28 cellular contexts compared by ENCODE assay signal in the genomic region with DNA sequence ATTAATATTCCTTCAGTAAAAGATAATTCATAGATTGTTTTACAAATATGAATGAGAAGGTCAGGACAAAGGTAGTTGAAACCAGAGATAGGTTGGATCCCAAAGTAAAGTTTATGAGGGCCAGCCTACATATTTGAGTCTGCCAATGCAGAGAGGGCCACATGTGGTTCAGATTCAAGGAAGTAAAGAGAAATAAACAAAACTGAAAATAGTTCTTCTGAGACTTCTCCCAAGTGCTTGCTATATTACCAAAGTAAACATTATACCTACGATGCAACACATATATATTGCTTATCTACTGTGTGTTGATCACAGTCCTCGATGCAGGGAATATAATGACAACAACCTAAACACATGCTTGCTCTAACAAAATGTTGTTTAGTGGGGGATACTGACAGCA.
"Had no signal": no experiment of that assay in that cellular context is flagged by ENCODE, and none has a peak within 500 bp of the region (broad histone marks: within the 10 kb centered on the region; RNA-seq: fewer than 3 reads in every experiment).

No MANE protein-coding gene starts in this region.

- H3K27me3 Mint-ChIP-seq: stimulated activated memory B cell treated with anti-CD40 and anti-IgM and Interleukin-4, amounts not matched to agents 10 μg/mL and 1 μg/mL and 100 μg/mL, for 72 hours; stimulated activated naive B cell treated with anti-CD40 and anti-IgM and Interleukin-4, amounts not matched to agents 10 μg/mL and 1 μg/mL and 100 μg/mL, for 72 hours; stimulated activated naive CD8-positive, alpha-beta T cell treated with anti-CD3 and anti-CD28 coated beads, Interleukin-15, amount 100 ng/mL, for 72 hours; stimulated activated naive CD8-positive, alpha-beta T cell treated with anti-CD3 and anti-CD28 coated beads, Interleukin-15, Interleukin-2, amounts not matched to agents 100 ng/mL and 50 ng/mL, for 24 hours; type B pancreatic cell had no signal

- H3K27ac ChIP-seq: stomach, suprapubic skin, testis, thoracic aorta, thyroid gland, tibial artery, transverse colon, upper lobe of left lung, upper lobe of right lung, uterus, vagina had no signal

- H3K4me3 ChIP-seq: stomach, suprapubic skin, testis, thoracic aorta, thyroid gland, tibial artery, transverse colon, upper lobe of left lung, upper lobe of right lung, uterus, vagina had no signal

- H3K9me3 ChIP-seq: suprapubic skin, testis, thoracic aorta, thyroid gland, tibial artery, transverse colon, upper lobe of left lung, upper lobe of right lung, uterus, vagina had no signal

- H3K4me1 Mint-ChIP-seq: stimulated activated effector memory CD8-positive, alpha-beta T cell treated with anti-CD3 and anti-CD28 coated beads, Interleukin-12 subunit alpha, Interleukin-12 subunit beta, amount 100 ng/mL, for 72 hours; stimulated activated memory B cell treated with anti-CD40 and anti-IgM and Interleukin-4, amounts not matched to agents 10 μg/mL and 1 μg/mL and 100 μg/mL, for 72 hours; stimulated activated naive B cell treated with anti-CD40 and anti-IgM and Interleukin-4, amounts not matched to agents 10 μg/mL and 1 μg/mL and 100 μg/mL, for 72 hours; stimulated activated naive CD8-positive, alpha-beta T cell treated with anti-CD3 and anti-CD28 coated beads, Interleukin-15, amount 100 ng/mL, for 72 hours had no signal

- ATAC-seq: stimulated activated effector memory CD8-positive, alpha-beta T cell treated with anti-CD3 and anti-CD28 coated beads, Interleukin-12 subunit alpha, Interleukin-12 subunit beta, amount 100 ng/mL, for 72 hours; stimulated activated memory B cell treated with anti-CD40 and anti-IgM and Interleukin-4, amounts not matched to agents 10 μg/mL and 1 μg/mL and 100 μg/mL, for 72 hours; stimulated activated naive B cell treated with anti-CD40 and anti-IgM and Interleukin-4, amounts not matched to agents 10 μg/mL and 1 μg/mL and 100 μg/mL, for 72 hours; stimulated activated naive CD8-positive, alpha-beta T cell treated with anti-CD3 and anti-CD28 coated beads, Interleukin-15, amount 100 ng/mL, for 72 hours; stimulated activated naive CD8-positive, alpha-beta T cell treated with anti-CD3 and anti-CD28 coated beads, Interleukin-15, Interleukin-2, amounts not matched to agents 100 U/mL and 50 U/mL, for 24 hours; upper lobe of right lung had no signal

- H3K4me1 ChIP-seq: stomach, suprapubic skin, testis, thyroid gland, tibial artery, transverse colon, upper lobe of left lung, upper lobe of right lung, uterus, vagina had no signal

- DNase-seq: stimulated activated CD4-positive, alpha-beta T cell treated with anti-CD3 and anti-CD28 coated beads, Interleukin-2, amount 100 ng/mL, for 24 hours; stimulated activated CD4-positive, alpha-beta T cell treated with anti-CD3 and anti-CD28 coated beads, Interleukin-2, amount 100 ng/mL, for 48 hours; stimulated activated CD4-positive, alpha-beta T cell treated with anti-CD3 and anti-CD28 coated beads, Interleukin-4, amount 100 ng/mL, for 1 hour; stimulated activated CD4-positive, alpha-beta T cell treated with anti-CD3 and anti-CD28 coated beads, Interleukin-4, amount 100 ng/mL, for 24 hours; stimulated activated CD8-positive, alpha-beta memory T cell treated with anti-CD3 and anti-CD28 coated beads, Interleukin-4, amount 100 ng/mL, for 48 hours; stimulated activated naive B cell treated with anti-CD40 and anti-IgM and Interleukin-4, amounts not matched to agents 10 μg/mL and 1 μg/mL and 100 μg/mL, for 72 hours; stimulated activated naive CD4-positive, alpha-beta T cell; stimulated activated naive CD4-positive, alpha-beta T cell treated with Interleukin-2 at 50 U/mL for 16 hours; stimulated activated naive CD8-positive, alpha-beta T cell treated with anti-CD3 and anti-CD28 coated beads, Interleukin-15, amount 100 ng/mL, for 72 hours; stimulated activated naive CD8-positive, alpha-beta T cell treated with anti-CD3 and anti-CD28 coated beads, Interleukin-15, Interleukin-2, amounts not matched to agents 100 U/mL and 50 U/mL, for 24 hours; stomach; substantia nigra; testis; thyroid gland; tibial artery; transverse colon; trophoblast cell; upper lobe of left lung; upper lobe of right lung; uterus had no signal

- FAIRE-seq: urothelium cell line had no signal

- H3K36me3 Mint-ChIP-seq: stimulated activated effector memory CD8-positive, alpha-beta T cell treated with anti-CD3 and anti-CD28 coated beads, Interleukin-12 subunit alpha, Interleukin-12 subunit beta, amount 100 ng/mL, for 72 hours; stimulated activated memory B cell treated with anti-CD40 and anti-IgM and Interleukin-4, amounts not matched to agents 10 μg/mL and 1 μg/mL and 100 μg/mL, for 72 hours; stimulated activated naive B cell treated with anti-CD40 and anti-IgM and Interleukin-4, amounts not matched to agents 10 μg/mL and 1 μg/mL and 100 μg/mL, for 72 hours; type B pancreatic cell had no signal

- H3K27me3 ChIP-seq: stomach, suprapubic skin, testis, thyroid gland, tibial artery, transverse colon, upper lobe of left lung, upper lobe of right lung, uterus, vagina had no signal

- H3K4me3 Mint-ChIP-seq: stimulated activated effector memory CD8-positive, alpha-beta T cell treated with anti-CD3 and anti-CD28 coated beads, Interleukin-12 subunit alpha, Interleukin-12 subunit beta, amount 100 ng/mL, for 72 hours; stimulated activated memory B cell treated with anti-CD40 and anti-IgM and Interleukin-4, amounts not matched to agents 10 μg/mL and 1 μg/mL and 100 μg/mL, for 72 hours; stimulated activated naive B cell treated with anti-CD40 and anti-IgM and Interleukin-4, amounts not matched to agents 10 μg/mL and 1 μg/mL and 100 μg/mL, for 72 hours; stimulated activated naive CD8-positive, alpha-beta T cell treated with anti-CD3 and anti-CD28 coated beads, Interleukin-15, amount 100 ng/mL, for 72 hours; stimulated activated naive CD8-positive, alpha-beta T cell treated with anti-CD3 and anti-CD28 coated beads, Interleukin-15, Interleukin-2, amounts not matched to agents 100 ng/mL and 50 ng/mL, for 24 hours; type B pancreatic cell had no signal

- H3K36me3 ChIP-seq: stomach, suprapubic skin, thoracic aorta, thyroid gland, tibial artery, transverse colon, upper lobe of left lung, upper lobe of right lung, uterus, vagina had no signal

- H3K27ac Mint-ChIP-seq: stimulated activated effector memory CD8-positive, alpha-beta T cell treated with anti-CD3 and anti-CD28 coated beads, Interleukin-12 subunit alpha, Interleukin-12 subunit beta, amount 100 ng/mL, for 72 hours; stimulated activated memory B cell treated with anti-CD40 and anti-IgM and Interleukin-4, amounts not matched to agents 10 μg/mL and 1 μg/mL and 100 μg/mL, for 72 hours; stimulated activated naive B cell treated with anti-CD40 and anti-IgM and Interleukin-4, amounts not matched to agents 10 μg/mL and 1 μg/mL and 100 μg/mL, for 72 hours; stimulated activated naive CD8-positive, alpha-beta T cell treated with anti-CD3 and anti-CD28 coated beads, Interleukin-15, amount 100 ng/mL, for 72 hours; stimulated activated naive CD8-positive, alpha-beta T cell treated with anti-CD3 and anti-CD28 coated beads, Interleukin-15, Interleukin-2, amounts not matched to agents 100 ng/mL and 50 ng/mL, for 24 hours; type B pancreatic cell had no signal
